ENCODE assay signal across 1 cellular context in the genomic region with DNA sequence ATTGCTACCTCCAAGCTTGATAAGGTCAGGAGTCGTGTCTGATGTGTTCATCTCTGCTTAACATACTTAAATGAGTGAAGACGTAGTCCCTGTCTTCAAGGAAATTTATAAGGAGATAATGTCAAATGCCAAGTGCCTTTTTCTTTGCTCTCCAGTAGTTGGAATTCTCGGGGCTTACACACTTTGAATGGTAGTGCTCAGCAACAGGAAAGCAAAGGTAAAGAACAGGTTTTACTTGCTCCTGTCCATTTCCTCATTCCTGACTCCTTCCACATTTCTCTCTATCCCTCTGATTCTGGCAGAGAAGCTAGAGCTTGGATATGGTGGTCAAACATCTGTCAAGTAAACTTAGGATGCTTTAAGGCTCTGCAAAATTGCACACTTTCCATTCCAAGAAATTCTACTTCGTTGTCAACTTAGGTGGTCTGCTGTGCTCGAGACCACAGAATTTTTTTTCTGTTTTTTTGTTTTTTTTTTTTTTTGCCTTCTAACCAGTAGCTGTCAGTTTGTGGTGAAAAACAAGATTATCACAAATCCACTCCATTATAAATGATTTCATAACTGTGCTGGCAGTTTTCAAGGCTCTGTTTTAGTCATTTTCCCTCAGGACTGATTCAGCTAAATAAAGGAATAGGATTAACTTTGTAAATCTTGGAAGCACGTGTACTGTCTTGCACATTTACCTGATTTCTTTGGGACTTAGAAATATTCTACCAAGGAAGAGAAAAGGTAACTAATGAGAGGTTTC.
TF ChIP-seq lines count a peak whose summit lies in the region.

No MANE protein-coding gene starts in this region.

TF ChIP-seq in H1, 55 proteins besides CTCF, POLR2A, EP300 and RAD21 (continued from another document):
- no peak for TF ChIP-seq JUN (IDR thresholded peaks at IDR 0.05; ENCODE audit: low read depth, low read length)
- TF ChIP-seq HDAC2 (IDR thresholded peaks at IDR 0.05; ENCODE audit: borderline replicate concordance in 1 of 2, low read depth in 2 of 2, low read length in 2 of 2) = no peak
- no peak for TF ChIP-seq BCL11A (IDR thresholded peaks at IDR 0.05; ENCODE audit: low read depth in 2 of 2, low read length in 2 of 2)
- TF ChIP-seq SP2 (IDR thresholded peaks at IDR 0.05; ENCODE audit: low read length) = no peak
- TF ChIP-seq TAF1 (IDR thresholded peaks at IDR 0.05; ENCODE audit: low read depth, low read length) = no peak
- TF ChIP-seq TAF7 (optimal IDR thresholded peaks at IDR 0.05; ENCODE audit: borderline replicate concordance, low read depth, low read length) = no peak
- TF ChIP-seq RBBP5 (IDR thresholded peaks at IDR 0.05; ENCODE audit: borderline replicate concordance, low read depth, low read length) = no peak
- no peak for TF ChIP-seq NANOG (IDR thresholded peaks at IDR 0.05; ENCODE audit: insufficient read depth, low read depth, low read length, poor library complexity, severe bottlenecking)
- TF ChIP-seq, protein P1, sequence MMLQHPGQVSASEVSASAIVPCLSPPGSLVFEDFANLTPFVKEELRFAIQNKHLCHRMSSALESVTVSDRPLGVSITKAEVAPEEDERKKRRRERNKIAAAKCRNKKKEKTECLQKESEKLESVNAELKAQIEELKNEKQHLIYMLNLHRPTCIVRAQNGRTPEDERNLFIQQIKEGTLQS (IDR thresholded peaks at IDR 0.05; ENCODE audit: insufficient read depth, low read depth, low read length) = no peak
- TF ChIP-seq SP4 (IDR thresholded peaks at IDR 0.05; ENCODE audit: low read length) = no peak
- no peak for TF ChIP-seq TCF12 (IDR thresholded peaks at IDR 0.05; ENCODE audit: low read depth, low read length)
- no peak for TF ChIP-seq JUND (IDR thresholded peaks at IDR 0.05; ENCODE audit: low read length)
- TF ChIP-seq SIRT6 (IDR thresholded peaks at IDR 0.05; ENCODE audit: low read length) = no peak
